ENCODE assay signal across 22 cellular contexts in the genomic region with DNA sequence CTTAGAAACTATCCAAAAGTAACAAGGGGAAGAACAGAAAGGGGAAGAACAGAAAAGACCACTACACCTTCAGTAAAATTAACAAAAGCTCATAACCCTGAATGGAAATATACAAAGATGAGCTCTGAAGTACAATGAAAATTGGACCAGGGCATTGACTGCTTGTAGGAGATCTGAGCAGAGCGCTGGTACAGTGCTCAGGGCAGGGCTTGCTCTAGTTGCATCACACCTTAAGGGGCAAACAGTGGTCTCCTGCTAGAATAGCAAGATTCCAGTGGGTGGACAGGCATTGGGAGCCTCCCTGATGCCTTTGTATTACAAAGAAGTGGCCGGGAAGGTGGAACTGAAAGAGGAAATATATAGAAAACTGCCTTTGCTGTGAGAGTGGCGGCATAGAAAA.
"Had no signal": no experiment of that assay in that cellular context is flagged by ENCODE, and none has a peak within 500 bp of the region (broad histone marks: within the 10 kb centered on the region; RNA-seq: fewer than 3 reads in every experiment).

No MANE protein-coding gene starts in this region.

- ATAC-seq: Panc1, PC-3 had no signal

- FAIRE-seq: HTR-8/SVneo had no signal

- H3K27ac ChIP-seq: HL-60, RWPE1 had no signal

- H3K4me3 Mint-ChIP-seq: IgD-negative memory B cell had no signal

- DNase-seq: KBM-7, MV-4-11, NCI-H1048, NCI-H1105, NCI-H1417, NCI-H1436 treated with DMSO at 0.1 percent for 48 hours, NCI-H1694, NCI-H1930, NCI-H2081, NCI-H2107, NCI-H2227 treated with DMSO at 0.1 percent for 48 hours, NCI-H524, NCI-H526 treated with DMSO at 0.1 percent for 48 hours, NCI-H748 treated with DMSO at 0.1 percent for 48 hours, PC-3, SHP77, T-helper 2 cell had no signal

- H3K27ac Mint-ChIP-seq: IgD-negative memory B cell had no signal
